1 cellular context compared by ENCODE assay signal in the genomic region with DNA sequence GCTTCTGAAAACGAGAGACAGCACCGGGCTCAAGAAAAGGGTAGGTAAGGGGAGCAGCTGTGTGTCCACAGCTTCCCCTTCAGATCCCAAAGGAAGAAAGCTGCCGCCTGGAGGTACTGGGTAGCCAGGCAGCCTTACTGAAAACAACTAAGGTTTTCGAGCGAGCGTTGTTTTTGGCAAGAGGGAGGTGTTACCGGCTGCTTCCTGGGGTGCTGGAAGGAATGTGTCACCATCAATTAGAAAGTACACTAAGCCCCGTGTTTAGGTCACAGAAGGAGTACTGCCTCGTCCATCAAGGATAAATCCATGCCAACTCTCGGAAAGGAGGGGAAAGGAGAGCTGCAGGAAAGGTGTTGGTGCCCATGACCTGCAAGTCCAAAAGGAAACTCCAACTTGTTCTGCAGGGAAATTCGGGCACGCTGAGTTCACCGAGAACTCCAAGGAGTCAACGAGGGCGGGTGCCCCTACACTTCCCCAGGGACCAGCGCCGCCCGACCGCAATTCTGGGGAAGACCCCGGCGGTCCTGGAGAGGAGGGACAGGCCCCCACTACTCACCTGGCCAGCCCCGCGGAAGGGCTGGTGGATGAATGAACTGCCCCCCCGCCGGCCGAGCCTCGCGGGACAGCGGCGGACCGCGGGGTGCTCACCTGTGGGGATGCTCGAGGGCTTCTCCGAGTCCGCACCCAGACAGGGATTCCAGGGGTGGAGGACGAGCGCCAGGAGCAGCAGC.
A peak's percentile ranks its signal among the peaks of the same experiment; 100 is the strongest.
TF ChIP-seq lines count a peak whose summit lies in the region.

No MANE protein-coding gene starts in this region.

TF ChIP-seq in HepG2, 621 proteins besides CTCF, POLR2A, EP300 and RAD21 (continued from another document and continues in another):
- TF ChIP-seq, protein P1, sequence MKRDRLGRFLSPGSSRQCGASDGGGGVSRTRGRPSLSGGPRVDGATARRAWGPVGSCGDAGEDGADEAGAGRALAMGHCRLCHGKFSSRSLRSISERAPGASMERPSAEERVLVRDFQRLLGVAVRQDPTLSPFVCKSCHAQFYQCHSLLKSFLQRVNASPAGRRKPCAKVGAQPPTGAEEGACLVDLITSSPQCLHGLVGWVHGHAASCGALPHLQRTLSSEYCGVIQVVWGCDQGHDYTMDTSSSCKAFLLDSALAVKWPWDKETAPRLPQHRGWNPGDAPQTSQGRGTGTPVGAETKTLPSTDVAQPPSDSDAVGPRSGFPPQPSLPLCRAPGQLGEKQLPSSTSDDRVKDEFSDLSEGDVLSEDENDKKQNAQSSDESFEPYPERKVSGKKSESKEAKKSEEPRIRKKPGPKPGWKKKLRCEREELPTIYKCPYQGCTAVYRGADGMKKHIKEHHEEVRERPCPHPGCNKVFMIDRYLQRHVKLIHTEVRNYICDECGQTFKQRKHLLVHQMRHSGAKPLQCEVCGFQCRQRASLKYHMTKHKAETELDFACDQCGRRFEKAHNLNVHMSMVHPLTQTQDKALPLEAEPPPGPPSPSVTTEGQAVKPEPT (CRISPR knock-in tag; IDR thresholded peaks at IDR 0.05; ENCODE audit: low read depth) = 0 out of 2 replicates have a peak, but pooled peaks have one; percentile 9
- peak; percentile 8 for TF ChIP-seq FOXA3 (CRISPR knock-in tag; IDR thresholded peaks at IDR 0.05)
- peak; percentile 76; the same call in 1 of the 2 replicates for TF ChIP-seq KAT7 (CRISPR knock-in tag; IDR thresholded peaks at IDR 0.05; ENCODE audit: borderline replicate concordance)
- TF ChIP-seq, protein P2, sequence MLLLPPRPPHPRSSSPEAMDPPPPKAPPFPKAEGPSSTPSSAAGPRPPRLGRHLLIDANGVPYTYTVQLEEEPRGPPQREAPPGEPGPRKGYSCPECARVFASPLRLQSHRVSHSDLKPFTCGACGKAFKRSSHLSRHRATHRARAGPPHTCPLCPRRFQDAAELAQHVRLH (CRISPR knock-in tag; IDR thresholded peaks at IDR 0.05; ENCODE audit: borderline replicate concordance, low read depth) = peak; percentile 43; the same call in 1 of the 2 replicates
- peak; percentile 53; the same call in 1 of the 2 replicates for TF ChIP-seq ZNF446 (CRISPR knock-in tag; IDR thresholded peaks at IDR 0.05)
- 0 out of 2 replicates have a peak, but pooled peaks have one; percentile 64 for TF ChIP-seq PAX8 (CRISPR knock-in tag; IDR thresholded peaks at IDR 0.05; ENCODE audit: borderline replicate concordance)
- no peak for TF ChIP-seq ZNF777 (CRISPR knock-in tag; IDR thresholded peaks at IDR 0.05)
- TF ChIP-seq MEIS2 (CRISPR knock-in tag; IDR thresholded peaks at IDR 0.05) = no peak
- TF ChIP-seq ZNF891 (CRISPR knock-in tag; IDR thresholded peaks at IDR 0.05) = no peak
- TF ChIP-seq, protein P3, sequence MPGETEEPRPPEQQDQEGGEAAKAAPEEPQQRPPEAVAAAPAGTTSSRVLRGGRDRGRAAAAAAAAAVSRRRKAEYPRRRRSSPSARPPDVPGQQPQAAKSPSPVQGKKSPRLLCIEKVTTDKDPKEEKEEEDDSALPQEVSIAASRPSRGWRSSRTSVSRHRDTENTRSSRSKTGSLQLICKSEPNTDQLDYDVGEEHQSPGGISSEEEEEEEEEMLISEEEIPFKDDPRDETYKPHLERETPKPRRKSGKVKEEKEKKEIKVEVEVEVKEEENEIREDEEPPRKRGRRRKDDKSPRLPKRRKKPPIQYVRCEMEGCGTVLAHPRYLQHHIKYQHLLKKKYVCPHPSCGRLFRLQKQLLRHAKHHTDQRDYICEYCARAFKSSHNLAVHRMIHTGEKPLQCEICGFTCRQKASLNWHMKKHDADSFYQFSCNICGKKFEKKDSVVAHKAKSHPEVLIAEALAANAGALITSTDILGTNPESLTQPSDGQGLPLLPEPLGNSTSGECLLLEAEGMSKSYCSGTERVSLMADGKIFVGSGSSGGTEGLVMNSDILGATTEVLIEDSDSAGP (CRISPR knock-in tag; IDR thresholded peaks at IDR 0.05; ENCODE audit: borderline replicate concordance) = no peak
- TF ChIP-seq DR1 (CRISPR knock-in tag; IDR thresholded peaks at IDR 0.05) = no peak
- TF ChIP-seq, protein P4, sequence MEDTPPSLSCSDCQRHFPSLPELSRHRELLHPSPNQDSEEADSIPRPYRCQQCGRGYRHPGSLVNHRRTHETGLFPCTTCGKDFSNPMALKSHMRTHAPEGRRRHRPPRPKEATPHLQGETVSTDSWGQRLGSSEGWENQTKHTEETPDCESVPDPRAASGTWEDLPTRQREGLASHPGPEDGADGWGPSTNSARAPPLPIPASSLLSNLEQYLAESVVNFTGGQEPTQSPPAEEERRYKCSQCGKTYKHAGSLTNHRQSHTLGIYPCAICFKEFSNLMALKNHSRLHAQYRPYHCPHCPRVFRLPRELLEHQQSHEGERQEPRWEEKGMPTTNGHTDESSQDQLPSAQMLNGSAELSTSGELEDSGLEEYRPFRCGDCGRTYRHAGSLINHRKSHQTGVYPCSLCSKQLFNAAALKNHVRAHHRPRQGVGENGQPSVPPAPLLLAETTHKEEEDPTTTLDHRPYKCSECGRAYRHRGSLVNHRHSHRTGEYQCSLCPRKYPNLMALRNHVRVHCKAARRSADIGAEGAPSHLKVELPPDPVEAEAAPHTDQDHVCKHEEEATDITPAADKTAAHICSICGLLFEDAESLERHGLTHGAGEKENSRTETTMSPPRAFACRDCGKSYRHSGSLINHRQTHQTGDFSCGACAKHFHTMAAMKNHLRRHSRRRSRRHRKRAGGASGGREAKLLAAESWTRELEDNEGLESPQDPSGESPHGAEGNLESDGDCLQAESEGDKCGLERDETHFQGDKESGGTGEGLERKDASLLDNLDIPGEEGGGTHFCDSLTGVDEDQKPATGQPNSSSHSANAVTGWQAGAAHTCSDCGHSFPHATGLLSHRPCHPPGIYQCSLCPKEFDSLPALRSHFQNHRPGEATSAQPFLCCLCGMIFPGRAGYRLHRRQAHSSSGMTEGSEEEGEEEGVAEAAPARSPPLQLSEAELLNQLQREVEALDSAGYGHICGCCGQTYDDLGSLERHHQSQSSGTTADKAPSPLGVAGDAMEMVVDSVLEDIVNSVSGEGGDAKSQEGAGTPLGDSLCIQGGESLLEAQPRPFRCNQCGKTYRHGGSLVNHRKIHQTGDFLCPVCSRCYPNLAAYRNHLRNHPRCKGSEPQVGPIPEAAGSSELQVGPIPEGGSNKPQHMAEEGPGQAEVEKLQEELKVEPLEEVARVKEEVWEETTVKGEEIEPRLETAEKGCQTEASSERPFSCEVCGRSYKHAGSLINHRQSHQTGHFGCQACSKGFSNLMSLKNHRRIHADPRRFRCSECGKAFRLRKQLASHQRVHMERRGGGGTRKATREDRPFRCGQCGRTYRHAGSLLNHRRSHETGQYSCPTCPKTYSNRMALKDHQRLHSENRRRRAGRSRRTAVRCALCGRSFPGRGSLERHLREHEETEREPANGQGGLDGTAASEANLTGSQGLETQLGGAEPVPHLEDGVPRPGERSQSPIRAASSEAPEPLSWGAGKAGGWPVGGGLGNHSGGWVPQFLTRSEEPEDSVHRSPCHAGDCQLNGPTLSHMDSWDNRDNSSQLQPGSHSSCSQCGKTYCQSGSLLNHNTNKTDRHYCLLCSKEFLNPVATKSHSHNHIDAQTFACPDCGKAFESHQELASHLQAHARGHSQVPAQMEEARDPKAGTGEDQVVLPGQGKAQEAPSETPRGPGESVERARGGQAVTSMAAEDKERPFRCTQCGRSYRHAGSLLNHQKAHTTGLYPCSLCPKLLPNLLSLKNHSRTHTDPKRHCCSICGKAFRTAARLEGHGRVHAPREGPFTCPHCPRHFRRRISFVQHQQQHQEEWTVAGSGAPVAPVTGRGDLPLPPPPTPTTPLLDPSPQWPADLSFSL (CRISPR knock-in tag; IDR thresholded peaks at IDR 0.05) = 0 out of 2 replicates have a peak, but pooled peaks have one; percentile 41
- no peak for TF ChIP-seq ZNF850 (CRISPR knock-in tag; conservative IDR thresholded peaks at IDR 0.05)
- TF ChIP-seq CBX5 (CRISPR knock-in tag; IDR thresholded peaks at IDR 0.05; ENCODE audit: borderline replicate concordance) = 0 out of 2 replicates have a peak, but pooled peaks have one; percentile 8
- TF ChIP-seq, protein P5, sequence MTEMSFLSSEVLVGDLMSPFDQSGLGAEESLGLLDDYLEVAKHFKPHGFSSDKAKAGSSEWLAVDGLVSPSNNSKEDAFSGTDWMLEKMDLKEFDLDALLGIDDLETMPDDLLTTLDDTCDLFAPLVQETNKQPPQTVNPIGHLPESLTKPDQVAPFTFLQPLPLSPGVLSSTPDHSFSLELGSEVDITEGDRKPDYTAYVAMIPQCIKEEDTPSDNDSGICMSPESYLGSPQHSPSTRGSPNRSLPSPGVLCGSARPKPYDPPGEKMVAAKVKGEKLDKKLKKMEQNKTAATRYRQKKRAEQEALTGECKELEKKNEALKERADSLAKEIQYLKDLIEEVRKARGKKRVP (CRISPR knock-in tag; IDR thresholded peaks at IDR 0.05) = 0 out of 4 replicates have a peak, but pooled peaks of 1 of the 2 experiments have one; percentile 7
- TF ChIP-seq ERF (CRISPR knock-in tag; IDR thresholded peaks at IDR 0.05) = no peak
- TF ChIP-seq ATRX (CRISPR knock-in tag; IDR thresholded peaks at IDR 0.05; ENCODE audit: borderline replicate concordance) = no peak
- no peak for TF ChIP-seq MYC (CRISPR knock-in tag; IDR thresholded peaks at IDR 0.05; ENCODE audit: borderline replicate concordance)
- TF ChIP-seq, protein P6, sequence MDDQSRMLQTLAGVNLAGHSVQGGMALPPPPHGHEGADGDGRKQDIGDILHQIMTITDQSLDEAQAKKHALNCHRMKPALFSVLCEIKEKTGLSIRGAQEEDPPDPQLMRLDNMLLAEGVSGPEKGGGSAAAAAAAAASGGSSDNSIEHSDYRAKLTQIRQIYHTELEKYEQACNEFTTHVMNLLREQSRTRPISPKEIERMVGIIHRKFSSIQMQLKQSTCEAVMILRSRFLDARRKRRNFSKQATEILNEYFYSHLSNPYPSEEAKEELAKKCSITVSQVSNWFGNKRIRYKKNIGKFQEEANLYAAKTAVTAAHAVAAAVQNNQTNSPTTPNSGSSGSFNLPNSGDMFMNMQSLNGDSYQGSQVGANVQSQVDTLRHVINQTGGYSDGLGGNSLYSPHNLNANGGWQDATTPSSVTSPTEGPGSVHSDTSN (CRISPR knock-in tag; IDR thresholded peaks at IDR 0.05; ENCODE audit: borderline replicate concordance) = no peak
- TF ChIP-seq RBFOX2 (IDR thresholded peaks at IDR 0.05; ENCODE audit: low read depth, low read length) = no peak
- TF ChIP-seq MXI1 (IDR thresholded peaks at IDR 0.05; ENCODE audit: borderline replicate concordance, low read depth, low read length) = no peak
- TF ChIP-seq CEBPB (IDR thresholded peaks at IDR 0.05; ENCODE audit: borderline replicate concordance, low read depth, low read length) = no peak
- TF ChIP-seq PHF8 (CRISPR knock-in tag; IDR thresholded peaks at IDR 0.05) = peak; percentile 46
- TF ChIP-seq ZNF333 (CRISPR knock-in tag; IDR thresholded peaks at IDR 0.05; ENCODE audit: borderline replicate concordance) = 0 out of 2 replicates have a peak, but pooled peaks have one; percentile 52
- no peak for TF ChIP-seq SOX6 (IDR thresholded peaks at IDR 0.05)
- TF ChIP-seq SOX6 (CRISPR knock-in tag; IDR thresholded peaks at IDR 0.05) = peak; percentile 18; the same call in 1 of the 2 replicates
- no peak for TF ChIP-seq MBNL3 (CRISPR knock-in tag; conservative IDR thresholded peaks at IDR 0.05)
- no peak for TF ChIP-seq KDM4B (CRISPR knock-in tag; IDR thresholded peaks at IDR 0.05)
- 0 out of 2 replicates have a peak, but pooled peaks have one; percentile 4 for TF ChIP-seq ZNF776 (CRISPR knock-in tag; IDR thresholded peaks at IDR 0.05)
- TF ChIP-seq ZNF746 (CRISPR knock-in tag; IDR thresholded peaks at IDR 0.05) = no peak
- TF ChIP-seq IKZF4 (CRISPR knock-in tag; IDR thresholded peaks at IDR 0.05; ENCODE audit: borderline replicate concordance, low read depth, not compliant biosample characterization) = no peak
- peak; percentile 75 for TF ChIP-seq SAP130 (CRISPR knock-in tag; IDR thresholded peaks at IDR 0.05; ENCODE audit: low read depth)
- no peak for TF ChIP-seq ZNF549 (CRISPR knock-in tag; IDR thresholded peaks at IDR 0.05)
- TF ChIP-seq MED8 (CRISPR knock-in tag; IDR thresholded peaks at IDR 0.05; ENCODE audit: insufficient replicate concordance) = no peak
- TF ChIP-seq HIVEP1 (CRISPR knock-in tag; IDR thresholded peaks at IDR 0.05) = no peak; the same call in 1 of the 2 replicates
- TF ChIP-seq ZNF589 (CRISPR knock-in tag; conservative IDR thresholded peaks at IDR 0.05) = peak; percentile 19; the same call in 1 of the 2 replicates
- TF ChIP-seq NAIF1 (CRISPR knock-in tag; IDR thresholded peaks at IDR 0.05; ENCODE audit: borderline replicate concordance) = no peak
- TF ChIP-seq ZNF326 (CRISPR knock-in tag; IDR thresholded peaks at IDR 0.05; ENCODE audit: borderline replicate concordance) = no peak
- TF ChIP-seq SAFB2 (CRISPR knock-in tag; IDR thresholded peaks at IDR 0.05; ENCODE audit: borderline replicate concordance, low read depth) = no peak
- peak; percentile 29; the same call in 1 of the 2 replicates for TF ChIP-seq MIXL1 (CRISPR knock-in tag; IDR thresholded peaks at IDR 0.05)
- TF ChIP-seq NONO (IDR thresholded peaks at IDR 0.05) = no peak
- no peak for TF ChIP-seq NONO (CRISPR knock-in tag; conservative IDR thresholded peaks at IDR 0.05)
- TF ChIP-seq CHD2 (IDR thresholded peaks at IDR 0.05; ENCODE audit: low read depth, low read length) = no peak
- TF ChIP-seq ZSCAN20 (CRISPR knock-in tag; IDR thresholded peaks at IDR 0.05; ENCODE audit: borderline replicate concordance) = no peak
- TF ChIP-seq, protein P7, sequence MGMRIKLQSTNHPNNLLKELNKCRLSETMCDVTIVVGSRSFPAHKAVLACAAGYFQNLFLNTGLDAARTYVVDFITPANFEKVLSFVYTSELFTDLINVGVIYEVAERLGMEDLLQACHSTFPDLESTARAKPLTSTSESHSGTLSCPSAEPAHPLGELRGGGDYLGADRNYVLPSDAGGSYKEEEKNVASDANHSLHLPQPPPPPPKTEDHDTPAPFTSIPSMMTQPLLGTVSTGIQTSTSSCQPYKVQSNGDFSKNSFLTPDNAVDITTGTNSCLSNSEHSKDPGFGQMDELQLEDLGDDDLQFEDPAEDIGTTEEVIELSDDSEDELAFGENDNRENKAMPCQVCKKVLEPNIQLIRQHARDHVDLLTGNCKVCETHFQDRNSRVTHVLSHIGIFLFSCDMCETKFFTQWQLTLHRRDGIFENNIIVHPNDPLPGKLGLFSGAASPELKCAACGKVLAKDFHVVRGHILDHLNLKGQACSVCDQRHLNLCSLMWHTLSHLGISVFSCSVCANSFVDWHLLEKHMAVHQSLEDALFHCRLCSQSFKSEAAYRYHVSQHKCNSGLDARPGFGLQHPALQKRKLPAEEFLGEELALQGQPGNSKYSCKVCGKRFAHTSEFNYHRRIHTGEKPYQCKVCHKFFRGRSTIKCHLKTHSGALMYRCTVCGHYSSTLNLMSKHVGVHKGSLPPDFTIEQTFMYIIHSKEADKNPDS (CRISPR knock-in tag; IDR thresholded peaks at IDR 0.05) = no peak
- TF ChIP-seq ZNF780A (CRISPR knock-in tag; IDR thresholded peaks at IDR 0.05) = peak; percentile 40
- TF ChIP-seq, protein P8, sequence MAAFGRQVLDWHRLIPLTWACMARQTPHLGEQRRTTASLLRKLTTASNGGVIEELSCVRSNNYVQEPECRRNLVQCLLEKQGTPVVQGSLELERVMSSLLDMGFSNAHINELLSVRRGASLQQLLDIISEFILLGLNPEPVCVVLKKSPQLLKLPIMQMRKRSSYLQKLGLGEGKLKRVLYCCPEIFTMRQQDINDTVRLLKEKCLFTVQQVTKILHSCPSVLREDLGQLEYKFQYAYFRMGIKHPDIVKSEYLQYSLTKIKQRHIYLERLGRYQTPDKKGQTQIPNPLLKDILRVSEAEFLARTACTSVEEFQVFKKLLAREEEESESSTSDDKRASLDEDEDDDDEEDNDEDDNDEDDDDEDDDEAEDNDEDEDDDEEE (CRISPR knock-in tag; IDR thresholded peaks at IDR 0.05) = peak; percentile 21
